20 cellular contexts compared by ENCODE assay signal in the genomic region with DNA sequence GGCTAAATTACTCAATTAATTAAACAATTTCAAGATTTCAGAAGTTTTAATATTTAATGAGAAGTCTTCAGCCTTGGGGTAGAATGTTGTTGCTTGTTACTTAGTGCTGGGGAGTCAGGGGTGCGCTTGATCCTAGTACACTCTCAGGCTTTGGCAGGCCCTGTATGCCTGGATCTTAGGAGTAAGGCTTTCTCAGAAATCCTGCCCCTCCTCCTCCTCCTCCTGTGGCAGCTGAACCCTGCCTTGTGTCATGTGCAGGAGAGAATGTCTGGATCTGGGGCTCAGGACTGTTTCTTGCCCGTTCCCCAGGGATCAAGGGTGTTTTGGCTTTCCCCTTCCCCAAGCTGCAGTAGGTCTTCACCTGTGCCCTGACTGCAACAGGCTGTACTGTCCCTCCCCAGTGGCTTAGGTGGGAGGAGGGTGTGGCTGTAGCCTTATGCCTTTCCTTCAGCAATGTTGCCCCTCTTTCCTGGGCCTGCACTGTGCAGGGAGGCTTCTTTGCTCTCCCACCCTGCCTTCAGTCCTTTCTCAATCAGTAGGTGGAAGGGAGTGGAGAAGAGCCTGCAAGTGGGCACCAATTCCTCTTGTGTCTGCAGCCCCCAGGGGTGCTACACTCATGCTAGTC.
DNase-seq lines count a peak whose midpoint lies in the region; ATAC-seq and TF ChIP-seq lines count a peak whose summit lies in the region.
"Had no signal": no experiment of that assay in that cellular context is flagged by ENCODE, and none has a peak within 500 bp of the region (broad histone marks: within the 10 kb centered on the region; RNA-seq: fewer than 3 reads in every experiment).

No MANE protein-coding gene starts in this region.

- POLR2A ChIA-PET in T-cell (lab: Charles Lee): no interaction called here

- H3K4me3 ChIP-seq in cardiac muscle cell (no peak overlapping the region), adipocyte (ENCODE audit: low read length) (no peak overlapping the region), trophoblast cell (ENCODE audit: low read depth, low read length) (peak overlapping the region; percentile 20)
- H3K4me3 ChIP-seq: SK-N-MC had no signal

- no peak overlapping the region for H2BK12ac ChIP-seq in trophoblast cell (ENCODE audit: low read length)

- H3K4me3 Mint-ChIP-seq in T-cell: no peak overlapping the region
- H3K4me3 Mint-ChIP-seq: CD4-positive, alpha-beta T cell had no signal

- no peak overlapping the region for H2AFZ ChIP-seq in trophoblast cell (ENCODE audit: insufficient read depth, low read length, poor library complexity)

- no peaks in the 10 kb centered on the region for H3K4me1 Mint-ChIP-seq in T-cell

- H3K79me2 ChIP-seq in trophoblast cell (ENCODE audit: control insufficient read depth, insufficient read depth, low read length, poor library complexity): no peaks in the 10 kb centered on the region

- H3K27ac ChIP-seq in cardiac muscle cell: peak overlapping the region; percentile 75
- H3K27ac ChIP-seq in trophoblast cell (ENCODE audit: low read depth, low read length): no peak overlapping the region
- H3K27ac ChIP-seq: KMS-11, SK-N-MC had no signal

- H3K4me1 ChIP-seq in cardiac muscle cell (ENCODE audit: low read depth) (peaks cover 14% of the 10 kb centered on the region), adipocyte (ENCODE audit: control insufficient read depth, insufficient read depth, low read length) (peaks cover 32% of the 10 kb centered on the region), trophoblast cell (ENCODE audit: control insufficient read depth in 1 of 2, insufficient read depth in 2 of 2, low read length in 2 of 2) (peaks cover 0 to 2% of the 10 kb centered on the region in 2 experiments)
- H3K4me1 ChIP-seq: Caco-2 had no signal

- H3K9ac ChIP-seq in adipocyte (ENCODE audit: low read length) (peak overlapping the region; percentile 14), trophoblast cell (ENCODE audit: low read length) (no peak overlapping the region)
- H3K9ac ChIP-seq: KMS-11 had no signal

- intact Hi-C loops in left ventricle myocardium superior (cut with micrococcal nuclease): no loop called here

- no peaks in the 10 kb centered on the region for H3K79me1 ChIP-seq in trophoblast cell (ENCODE audit: low read length)

- no peak overlapping the region for H2BK120ac ChIP-seq in trophoblast cell (ENCODE audit: insufficient read depth, low read length, poor library complexity)

- no peak for TF ChIP-seq CTCF in cardiac muscle cell (IDR thresholded peaks at IDR 0.05; ENCODE audit: low read depth, low read length)

- no peak for ATAC-seq in left ventricle myocardium superior
- no peak for ATAC-seq in T-cell (replicated peaks in 1 of 4)
- no peak for ATAC-seq in HG03520 (IDR thresholded peaks at IDR 0.05; ENCODE audit: unreplicated experiment)

- H3K36me3 ChIP-seq in cardiac muscle cell (no peaks in the 10 kb centered on the region), adipocyte (ENCODE audit: control insufficient read depth, insufficient read depth, low read length, severe bottlenecking) (peaks cover 6% of the 10 kb centered on the region), trophoblast cell (ENCODE audit: control insufficient read depth in 1 of 2, insufficient read depth in 2 of 2, low read length in 2 of 2) (no peaks in the 10 kb centered on the region)

- H3K9me3 ChIP-seq in cardiac muscle cell (ENCODE audit: low read depth) (no peaks in the 10 kb centered on the region), adipocyte (ENCODE audit: control insufficient read depth, low read length) (no peaks in the 10 kb centered on the region), trophoblast cell (ENCODE audit: insufficient read depth, low read depth, low read length) (peaks cover 1% of the 10 kb centered on the region)
- H3K9me3 ChIP-seq: Caco-2 had no signal

- no peak overlapping the region for H4K12ac ChIP-seq in trophoblast cell (ENCODE audit: low read depth, low read length)

- H3K18ac ChIP-seq in trophoblast cell (ENCODE audit: low read length): no peak overlapping the region

- H3K14ac ChIP-seq in trophoblast cell (ENCODE audit: low read length): no peak overlapping the region

- no peak overlapping the region for H4K91ac ChIP-seq in trophoblast cell (ENCODE audit: low read depth, low read length)

- no peak overlapping the region for H3K23ac ChIP-seq in trophoblast cell (ENCODE audit: low read length)

- DNase-seq in cardiac muscle cell (ENCODE audit: low read depth in 1 of 2, low spot score in 1 of 2) (no peak), left ventricle myocardium superior (no peak), adipocyte (ENCODE audit: low read depth) (no peak), trophoblast cell (no peak), T-cell (no peak), iPS-NIHi7 (ENCODE audit: extremely low spot score) (no peak)
- DNase-seq: Caco-2; CD4-positive, alpha-beta T cell; H7; NCI-H1048; NCI-H1436 treated with DMSO at 0.1 percent for 48 hours; NCI-H2081; NCI-H2171 treated with DMSO at 0.1 percent for 48 hours; NCI-H446; NCI-H526 treated with DMSO at 0.1 percent for 48 hours; OCI-M1; Right ventricle myocardium superior had no signal

- H3K36me3 Mint-ChIP-seq in T-cell: peaks cover 20% of the 10 kb centered on the region

- peaks cover 2 to 12% (median 5%) of the 10 kb centered on the region in 3 donors for H3K9me3 Mint-ChIP-seq in T-cell

- H3K4ac ChIP-seq in trophoblast cell (ENCODE audit: low read depth, low read length): no peak overlapping the region

- CTCF ChIA-PET in T-cell (lab: Charles Lee): no interaction called here

- H3K4me2 ChIP-seq in trophoblast cell (ENCODE audit: low read length): no peak overlapping the region
- H3K4me2 ChIP-seq: KMS-11 had no signal

- no peak overlapping the region for H4K8ac ChIP-seq in trophoblast cell (ENCODE audit: low read depth, low read length)

- no peak overlapping the region for H2AK5ac ChIP-seq in trophoblast cell (ENCODE audit: low read length)

- H3K27me3 Mint-ChIP-seq in T-cell: no peaks in the 10 kb centered on the region
- H3K27me3 Mint-ChIP-seq: CD4-positive, alpha-beta T cell had no signal

- H2BK5ac ChIP-seq in trophoblast cell (ENCODE audit: low read depth, low read length, poor library complexity): no peak overlapping the region

- WGBS in trophoblast cell (ENCODE audit: extremely low coverage, insufficient coverage, insufficient read length): no CpG with 5 or more reads among the region's 2 CpGs

- H3K27me3 ChIP-seq in cardiac muscle cell (no peaks in the 10 kb centered on the region), adipocyte (replicated peaks; ENCODE audit: control insufficient read depth, insufficient read depth, low read length) (no peaks in the 10 kb centered on the region), trophoblast cell (ENCODE audit: insufficient read depth, low read length) (no peaks in the 10 kb centered on the region)

- no peak overlapping the region for H3K27ac Mint-ChIP-seq in T-cell
- H3K27ac Mint-ChIP-seq: CD4-positive, alpha-beta T cell had no signal
